ENCODE assay signal across 18 cellular contexts in genomic region chr12:128763395-128763794, GRCh38.
DNase-seq lines count a peak whose midpoint lies in the region; ATAC-seq and TF ChIP-seq lines count a peak whose summit lies in the region.
"Had no signal": no experiment of that assay in that cellular context is flagged by ENCODE, and none has a peak within 500 bp of the region (broad histone marks: within the 10 kb centered on the region; RNA-seq: fewer than 3 reads in every experiment).

No MANE protein-coding gene starts in this region.

- peak; percentile 35 for ATAC-seq in activated naive CD8-positive, alpha-beta T cell treated with anti-CD3 and anti-CD28 coated beads, Interleukin-2, amount 50 U/mL, for 24 hours
- ATAC-seq in central memory CD8-positive, alpha-beta T cell (replicated peaks; ENCODE audit: extremely low read depth, poor library complexity, severe bottlenecking), result peak; percentile 99
- ATAC-seq in GM18858 (IDR thresholded peaks at IDR 0.05; ENCODE audit: unreplicated experiment) (no peak), HG02642 (IDR thresholded peaks at IDR 0.05; ENCODE audit: poor library complexity, unreplicated experiment) (no peak)

- H3K36me3 Mint-ChIP-seq in activated naive CD8-positive, alpha-beta T cell treated with anti-CD3 and anti-CD28 coated beads, Interleukin-2, amount 50 U/mL, for 24 hours (ENCODE audit: low read depth), result no peaks in the 10 kb centered on the region
- no peaks in the 10 kb centered on the region for H3K36me3 Mint-ChIP-seq in activated naive CD8-positive, alpha-beta T cell treated with anti-CD3 and anti-CD28 coated beads for 36 hours
- H3K36me3 Mint-ChIP-seq in central memory CD8-positive, alpha-beta T cell (ENCODE audit: insufficient read depth), result peaks cover 3% of the 10 kb centered on the region
- no peaks in the 10 kb centered on the region for H3K36me3 Mint-ChIP-seq in progenitor cell of endocrine pancreas (ENCODE audit: insufficient read depth)
- H3K36me3 Mint-ChIP-seq: CD4-positive, CD25-positive, alpha-beta regulatory T cell had no signal

- no peak for TF ChIP-seq CTCF in progenitor cell of endocrine pancreas (IDR thresholded peaks at IDR 0.05; ENCODE audit: unreplicated experiment)

- DNase-seq in activated naive CD8-positive, alpha-beta T cell treated with anti-CD3 and anti-CD28 coated beads, Interleukin-2, amount 50 U/mL, for 24 hours, result no peak
- DNase-seq in activated naive CD8-positive, alpha-beta T cell treated with anti-CD3 and anti-CD28 coated beads for 36 hours, result no peak
- DNase-seq in NOMO-1 treated with dmso at 0.1 percent for 144 hours (lab: John Stamatoyannopoulos, UW; ENCODE audit: unreplicated experiment) (peak; percentile 5), progenitor cell of endocrine pancreas (ENCODE audit: low spot score, unreplicated experiment) (no peak), NCI-H1436 (lab: John Stamatoyannopoulos, UW) (no peak)
- peak in 1 of 2 donors; percentile 38 for DNase-seq in central memory CD8-positive, alpha-beta T cell (ENCODE audit: low spot score in 2 of 2)
- DNase-seq: BE2C; CD4-positive, CD25-positive, alpha-beta regulatory T cell; DMS153; GF-D8; KBM-7; NCI-H1417 treated with DMSO at 0.1 percent for 48 hours; NCI-H1930; NCI-H510A; NCI-H748 treated with DMSO at 0.1 percent for 48 hours; NK-92 treated with Interleukin-12 subunit alpha and Interleukin-12 subunit beta, amount 100 ng/mL, for 24 hours had no signal

- no peaks in the 10 kb centered on the region for H3K9me3 Mint-ChIP-seq in activated naive CD8-positive, alpha-beta T cell treated with anti-CD3 and anti-CD28 coated beads, Interleukin-2, amount 50 U/mL, for 24 hours
- no peaks in the 10 kb centered on the region for H3K9me3 Mint-ChIP-seq in activated naive CD8-positive, alpha-beta T cell treated with anti-CD3 and anti-CD28 coated beads for 36 hours
- H3K9me3 Mint-ChIP-seq in central memory CD8-positive, alpha-beta T cell, result no peaks in the 10 kb centered on the region
- H3K9me3 Mint-ChIP-seq in progenitor cell of endocrine pancreas (ENCODE audit: low read depth), result no peaks in the 10 kb centered on the region

- H3K27ac Mint-ChIP-seq in activated naive CD8-positive, alpha-beta T cell treated with anti-CD3 and anti-CD28 coated beads, Interleukin-2, amount 50 U/mL, for 24 hours, result no peak overlapping the region
- no peak overlapping the region for H3K27ac Mint-ChIP-seq in activated naive CD8-positive, alpha-beta T cell treated with anti-CD3 and anti-CD28 coated beads for 36 hours
- peak overlapping the region; percentile 92 for H3K27ac Mint-ChIP-seq in central memory CD8-positive, alpha-beta T cell (ENCODE audit: low read depth)
- peak overlapping the region; percentile 74 for H3K27ac Mint-ChIP-seq in progenitor cell of endocrine pancreas
- H3K27ac Mint-ChIP-seq: CD4-positive, CD25-positive, alpha-beta regulatory T cell had no signal

- no peak overlapping the region for H3K4me3 Mint-ChIP-seq in activated naive CD8-positive, alpha-beta T cell treated with anti-CD3 and anti-CD28 coated beads, Interleukin-2, amount 50 U/mL, for 24 hours
- H3K4me3 Mint-ChIP-seq in activated naive CD8-positive, alpha-beta T cell treated with anti-CD3 and anti-CD28 coated beads for 36 hours, result no peak overlapping the region
- H3K4me3 Mint-ChIP-seq in central memory CD8-positive, alpha-beta T cell, result no peak overlapping the region
- no peak overlapping the region for H3K4me3 Mint-ChIP-seq in progenitor cell of endocrine pancreas (ENCODE audit: low read depth)
- H3K4me3 Mint-ChIP-seq: CD4-positive, CD25-positive, alpha-beta regulatory T cell had no signal

- peaks cover 4% of the 10 kb centered on the region for H3K4me1 Mint-ChIP-seq in activated naive CD8-positive, alpha-beta T cell treated with anti-CD3 and anti-CD28 coated beads, Interleukin-2, amount 50 U/mL, for 24 hours
- no peaks in the 10 kb centered on the region for H3K4me1 Mint-ChIP-seq in activated naive CD8-positive, alpha-beta T cell treated with anti-CD3 and anti-CD28 coated beads for 36 hours
- peaks cover 17% of the 10 kb centered on the region for H3K4me1 Mint-ChIP-seq in central memory CD8-positive, alpha-beta T cell
- no peaks in the 10 kb centered on the region for H3K4me1 Mint-ChIP-seq in progenitor cell of endocrine pancreas (ENCODE audit: low read depth)
- H3K4me1 Mint-ChIP-seq: CD4-positive, CD25-positive, alpha-beta regulatory T cell had no signal

- peaks cover 4% of the 10 kb centered on the region for H3K27me3 Mint-ChIP-seq in activated naive CD8-positive, alpha-beta T cell treated with anti-CD3 and anti-CD28 coated beads, Interleukin-2, amount 50 U/mL, for 24 hours
- H3K27me3 Mint-ChIP-seq in activated naive CD8-positive, alpha-beta T cell treated with anti-CD3 and anti-CD28 coated beads for 36 hours, result peaks cover 22% of the 10 kb centered on the region
- H3K27me3 Mint-ChIP-seq in central memory CD8-positive, alpha-beta T cell, result peaks cover 9% of the 10 kb centered on the region
- H3K27me3 Mint-ChIP-seq in progenitor cell of endocrine pancreas, result peaks cover 58% of the 10 kb centered on the region

Comparison
In these comparisons a context has a peak if more than half of its experiments do, and no peak if none do; other contexts are left out.
1. ATAC-seq: peak in activated naive CD8-positive, alpha-beta T cell treated with anti-CD3 and anti-CD28 coated beads, Interleukin-2, amount 50 U/mL, for 24 hours (single experiment) and central memory CD8-positive, alpha-beta T cell (single experiment); none in GM18858 (single experiment) and HG02642 (single experiment).
2. H3K27ac Mint-ChIP-seq: peak in central memory CD8-positive, alpha-beta T cell (single experiment) and progenitor cell of endocrine pancreas (single experiment); none in activated naive CD8-positive, alpha-beta T cell treated with anti-CD3 and anti-CD28 coated beads, Interleukin-2, amount 50 U/mL, for 24 hours (single experiment) and activated naive CD8-positive, alpha-beta T cell treated with anti-CD3 and anti-CD28 coated beads for 36 hours (single experiment).